Comparison of ENCODE assay signal across 28 cellular contexts in genomic region chr12:111171832-111172231, GRCh38.
"Had no signal": no experiment of that assay in that cellular context is flagged by ENCODE, and none has a peak within 500 bp of the region (broad histone marks: within the 10 kb centered on the region; RNA-seq: fewer than 3 reads in every experiment).

No MANE protein-coding gene starts in this region.

- H3K27ac ChIP-seq: breast epithelium, coronary artery, dorsolateral prefrontal cortex had no signal

- H3K4me3 ChIP-seq: breast epithelium, coronary artery, dorsolateral prefrontal cortex had no signal

- FAIRE-seq: astrocyte, frontal cortex had no signal

- DNase-seq: activated CD4-positive, alpha-beta memory T cell treated with anti-CD3 and anti-CD28 coated beads, Interleukin-2, amount 10 ng/mL, durations not matched to agents 7 days and 5 days; activated CD4-positive, alpha-beta T cell treated with anti-CD3 and anti-CD28 coated beads for 36 hours; activated CD4-positive, alpha-beta T cell treated with anti-CD3 and anti-CD28 coated beads, Interleukin-2, amount 10 ng/mL, durations not matched to agents 24 days and 14 days; activated CD4-positive, CD25-positive, alpha-beta regulatory T cell; activated CD4-positive, CD25-positive, alpha-beta regulatory T cell treated with anti-CD3 and anti-CD28 coated beads, Interleukin-2, amount 50 U/mL, for 72 hours; activated CD8-positive, alpha-beta memory T cell treated with anti-CD3 and anti-CD28 coated beads, Interleukin-2, amount 50 U/mL, for 48 hours; activated gamma-delta T cell treated with Interleukin-2 at 50 U/mL for 16 hours; activated naive CD4-positive, alpha-beta T cell treated with anti-CD3 and anti-CD28 coated beads, Interleukin-2, amount 50 U/mL, for 16 hours; activated naive CD4-positive, alpha-beta T cell treated with Interleukin-2 at 50 U/mL for 16 hours; activated T-cell treated with anti-CD3 and anti-CD28 coated beads for 4 hours; activated T-cell treated with anti-CD3 and anti-CD28 coated beads, Interleukin-2, amount 50 U/mL, for 24 hours; activated T-cell treated with anti-CD3 and anti-CD28 coated beads, Interleukin-2, amount 50 U/mL, for 72 hours; amniotic stem cell; dorsolateral prefrontal cortex; effector memory CD4-positive, alpha-beta T cell; endodermal cell; foreskin fibroblast; T-helper 1 cell; T-helper 17 cell; T1000 had no signal

- H3K4me3 Mint-ChIP-seq: activated CD4-positive, alpha-beta memory T cell treated with anti-CD3 and anti-CD28 coated beads, Interleukin-2, amount 10 ng/mL, durations not matched to agents 7 days and 5 days; activated CD4-positive, alpha-beta T cell treated with anti-CD3 and anti-CD28 coated beads for 36 hours; activated CD4-positive, alpha-beta T cell treated with anti-CD3 and anti-CD28 coated beads, Interleukin-2, amount 10 ng/mL, durations not matched to agents 24 days and 14 days; activated naive CD8-positive, alpha-beta T cell; activated T-cell treated with anti-CD3 and anti-CD28 coated beads, Interleukin-2, amount 50 U/mL, for 24 hours; activated T-cell treated with anti-CD3 and anti-CD28 coated beads, Interleukin-2, amount 50 U/mL, for 72 hours; central memory CD8-positive, alpha-beta T cell; dendritic cell treated with granulocyte-macrophage colony-stimulating factor and Interleukin-4, amounts not matched to agents 40 ng/mL and 50 ng/mL, for 4 days; endodermal cell; T-helper 17 cell; T-helper 2 cell treated with Interferon-gamma antibody and Interleukin-4, amounts not matched to agents 5 μg/mL and 100 μg/mL, for 36 hours had no signal

- H3K4me1 Mint-ChIP-seq: central memory CD8-positive, alpha-beta T cell had no signal

- H3K36me3 ChIP-seq: breast epithelium had no signal

- H3K4me1 ChIP-seq: breast epithelium had no signal

- H3K9me3 Mint-ChIP-seq: activated CD4-positive, alpha-beta memory T cell treated with anti-CD3 and anti-CD28 coated beads, Interleukin-2, amount 10 ng/mL, durations not matched to agents 7 days and 5 days; activated CD4-positive, alpha-beta T cell treated with anti-CD3 and anti-CD28 coated beads, Interleukin-2, amount 10 ng/mL, durations not matched to agents 24 days and 14 days; activated T-cell treated with anti-CD3 and anti-CD28 coated beads, Interleukin-2, amount 50 U/mL, for 24 hours; activated T-cell treated with anti-CD3 and anti-CD28 coated beads, Interleukin-2, amount 50 U/mL, for 72 hours; central memory CD8-positive, alpha-beta T cell; dendritic cell treated with granulocyte-macrophage colony-stimulating factor and Interleukin-4, amounts not matched to agents 40 ng/mL and 50 ng/mL, for 4 days; endodermal cell; T-helper 2 cell treated with Interferon-gamma antibody and Interleukin-4, amounts not matched to agents 5 μg/mL and 100 μg/mL, for 36 hours had no signal

- H3K27ac Mint-ChIP-seq: activated CD4-positive, alpha-beta memory T cell treated with anti-CD3 and anti-CD28 coated beads, Interleukin-2, amount 10 ng/mL, durations not matched to agents 7 days and 5 days; activated CD4-positive, alpha-beta T cell treated with anti-CD3 and anti-CD28 coated beads for 36 hours; activated CD4-positive, alpha-beta T cell treated with anti-CD3 and anti-CD28 coated beads, Interleukin-2, amount 10 ng/mL, durations not matched to agents 24 days and 14 days; activated naive CD8-positive, alpha-beta T cell; activated T-cell treated with anti-CD3 and anti-CD28 coated beads, Interleukin-2, amount 50 U/mL, for 24 hours; activated T-cell treated with anti-CD3 and anti-CD28 coated beads, Interleukin-2, amount 50 U/mL, for 72 hours; endodermal cell; T-helper 17 cell; T-helper 2 cell treated with Interferon-gamma antibody and Interleukin-4, amounts not matched to agents 5 μg/mL and 100 μg/mL, for 36 hours had no signal

- H3K36me3 Mint-ChIP-seq: activated naive CD8-positive, alpha-beta T cell had no signal

- H3K9me3 ChIP-seq: breast epithelium had no signal
